Comparison of ENCODE assay signal across 15 cellular contexts in genomic region chr17:21140911-21141310, GRCh38. TPM values are rescaled to one million over a fixed set of nuclear protein-coding genes. Genes with fewer than 3 reads are reported as not detected.
DNase-seq lines count a peak whose midpoint lies in the region; ATAC-seq, FAIRE-seq and TF ChIP-seq lines count a peak whose summit lies in the region.
"Had no signal": no experiment of that assay in that cellular context is flagged by ENCODE, and none has a peak within 500 bp of the region (broad histone marks: within the 10 kb centered on the region; RNA-seq: fewer than 3 reads in every experiment).

No MANE protein-coding gene starts in this region.

- in situ Hi-C loops in GM13977 (cut with MboI; ENCODE audit: low pct_unique_long_range_greater_than_20kb, low sequenced_read_pairs, unreplicated experiment), result no loop called here

- H3K36me3 Mint-ChIP-seq in memory B cell, result peaks cover 8% of the 10 kb centered on the region
- peaks cover 22% of the 10 kb centered on the region for H3K36me3 Mint-ChIP-seq in activated CD4-positive, alpha-beta T cell treated with anti-CD3 and anti-CD28 coated beads, Interleukin-2, amount 10 ng/mL, durations not matched to agents 24 days and 14 days (ENCODE audit: low read depth)

- DNase-seq in GM13977 (ENCODE audit: low spot score) (peak; percentile 53), memory B cell (ENCODE audit: low spot score in 2 of 2) (peak in 1 of 2 donors; percentile 11), NOMO-1 treated with DMSO at 0.1 percent for 48 hours (lab: John Stamatoyannopoulos, UW; ENCODE audit: unreplicated experiment) (no peak), frontal cortex (ENCODE audit: low spot score in 2 of 2) (no peak), HK-2 (ENCODE audit: unreplicated experiment) (no peak)
- DNase-seq in activated CD4-positive, alpha-beta T cell treated with anti-CD3 and anti-CD28 coated beads, Interleukin-2, amount 10 ng/mL, durations not matched to agents 24 days and 14 days, result no peak
- DNase-seq: activated CD8-positive, alpha-beta T cell treated with anti-CD3 and anti-CD28 coated beads for 36 hours; activated effector memory CD4-positive, alpha-beta T cell treated with Interleukin-2 at 50 U/mL for 16 hours; DMS153; naive B cell; SJCRH30; tibial artery had no signal

- H3K4me1 Mint-ChIP-seq in memory B cell, result peaks cover 17% of the 10 kb centered on the region
- H3K4me1 Mint-ChIP-seq in activated CD4-positive, alpha-beta T cell treated with anti-CD3 and anti-CD28 coated beads, Interleukin-2, amount 10 ng/mL, durations not matched to agents 24 days and 14 days, result no peaks in the 10 kb centered on the region

- intact Hi-C loops in activated CD4-positive, alpha-beta T cell treated with anti-CD3 and anti-CD28 coated beads, Interleukin-2, amount 10 ng/mL, durations not matched to agents 24 days and 14 days (cut with micrococcal nuclease), result no loop called here

- no peak for FAIRE-seq in frontal cortex (lab: Jason Lieb, UNC)
- FAIRE-seq: TTC549 had no signal

- H3K9me3 Mint-ChIP-seq in memory B cell, result no peaks in the 10 kb centered on the region
- no peaks in the 10 kb centered on the region for H3K9me3 Mint-ChIP-seq in activated CD4-positive, alpha-beta T cell treated with anti-CD3 and anti-CD28 coated beads, Interleukin-2, amount 10 ng/mL, durations not matched to agents 24 days and 14 days

- no peaks in the 10 kb centered on the region for H3K27me3 Mint-ChIP-seq in memory B cell
- H3K27me3 Mint-ChIP-seq in activated CD4-positive, alpha-beta T cell treated with anti-CD3 and anti-CD28 coated beads, Interleukin-2, amount 10 ng/mL, durations not matched to agents 24 days and 14 days, result no peaks in the 10 kb centered on the region
- H3K27me3 Mint-ChIP-seq: activated CD8-positive, alpha-beta T cell treated with anti-CD3 and anti-CD28 coated beads for 36 hours; naive B cell had no signal

- H3K27ac Mint-ChIP-seq in memory B cell, result peak overlapping the region; percentile 69
- no peak overlapping the region for H3K27ac Mint-ChIP-seq in activated CD4-positive, alpha-beta T cell treated with anti-CD3 and anti-CD28 coated beads, Interleukin-2, amount 10 ng/mL, durations not matched to agents 24 days and 14 days
- H3K27ac Mint-ChIP-seq: activated CD8-positive, alpha-beta T cell treated with anti-CD3 and anti-CD28 coated beads for 36 hours had no signal

- ATAC-seq in GM21619 (IDR thresholded peaks at IDR 0.05; ENCODE audit: unreplicated experiment) (peak; percentile 64), HG03520 (IDR thresholded peaks at IDR 0.05; ENCODE audit: unreplicated experiment) (peak; percentile 62), memory B cell (ENCODE audit: low read depth) (peak; percentile 87)
- ATAC-seq: activated CD8-positive, alpha-beta T cell treated with anti-CD3 and anti-CD28 coated beads for 36 hours had no signal

- H3K4me3 Mint-ChIP-seq in memory B cell, result peak overlapping the region; percentile 62
- H3K4me3 Mint-ChIP-seq in activated CD4-positive, alpha-beta T cell treated with anti-CD3 and anti-CD28 coated beads, Interleukin-2, amount 10 ng/mL, durations not matched to agents 24 days and 14 days, result no peak overlapping the region
- H3K4me3 Mint-ChIP-seq: activated CD8-positive, alpha-beta T cell treated with anti-CD3 and anti-CD28 coated beads for 36 hours had no signal

- TF ChIP-seq CTCF in GM13977 (IDR thresholded peaks at IDR 0.05; ENCODE audit: extremely low read depth, insufficient read depth, missing control alignments), result no peak

RNA-seq across cellular contexts. Expression of gene DHRS7B, which starts 14.1 kb away (rescaled TPM):
- 19.4 and 22.8 TPM in 2 replicates for total RNA-seq in activated CD4-positive, alpha-beta T cell treated with anti-CD3 and anti-CD28 coated beads, Interleukin-2, amount 10 ng/mL, durations not matched to agents 24 days and 14 days
- total RNA-seq in frontal cortex, result 11.4 TPM
